ENCODE assay signal across 16 cellular contexts in the genomic region with DNA sequence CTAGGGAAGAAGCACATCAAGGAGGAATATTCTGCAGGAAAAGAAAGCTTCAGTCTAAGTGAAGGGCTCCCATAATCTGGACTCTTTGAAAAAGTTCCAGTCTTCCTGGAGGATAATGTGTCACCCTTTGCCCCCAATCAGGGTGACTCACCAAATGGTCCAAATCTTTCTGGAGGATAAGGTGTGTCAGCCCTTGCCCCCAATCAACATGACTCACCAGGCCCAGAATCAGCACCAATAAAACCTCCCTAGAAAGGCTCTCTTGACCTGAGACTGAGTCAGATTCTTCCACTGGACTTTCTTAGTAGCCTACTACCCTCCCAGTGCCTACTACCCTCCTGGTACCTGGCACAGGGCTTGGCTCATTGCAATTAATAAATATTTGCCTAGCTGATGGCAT. TPM values are rescaled to one million over a fixed set of nuclear protein-coding genes. Genes with fewer than 3 reads are reported as not detected.
A peak's percentile ranks its signal among the peaks of the same experiment; 100 is the strongest.
DNase-seq lines count a peak whose midpoint lies in the region; ATAC-seq, FAIRE-seq and TF ChIP-seq lines count a peak whose summit lies in the region.
"Had no signal": no experiment of that assay in that cellular context is flagged by ENCODE, and none has a peak within 500 bp of the region (broad histone marks: within the 10 kb centered on the region; RNA-seq: fewer than 3 reads in every experiment).

No MANE protein-coding gene starts in this region.

- H4K5ac ChIP-seq in mesendoderm (ENCODE audit: low read length) = no peak overlapping the region

- in situ Hi-C loops in Caki2 (cut with HindIII; ENCODE audit: low pct_unique_long_range_greater_than_20kb, low sequenced_read_pairs) = no loop called here

- TF ChIP-seq CTCF in bronchial epithelial cell (IDR thresholded peaks at IDR 0.05; ENCODE audit: insufficient read depth, low read length, severe bottlenecking) = no peak

- H3K4me1 ChIP-seq in mesendoderm (ENCODE audit: control insufficient read depth, low read depth, low read length) = peaks cover 6% of the 10 kb centered on the region

- H4K8ac ChIP-seq in mesendoderm (ENCODE audit: low read depth, low read length) = no peak overlapping the region

- peak; percentile 60 for DNase-seq in Caki2 (ENCODE audit: low read depth)
- peak; percentile 35 for DNase-seq in LHCN-M2 (ENCODE audit: low read depth)
- peak; percentile 85 for DNase-seq in bronchial epithelial cell (ENCODE audit: low read depth)
- peak; percentile 61 for DNase-seq in mesendoderm
- no peak for DNase-seq in H7
- no peak for DNase-seq in effector CD8-positive, alpha-beta T cell (lab: John Stamatoyannopoulos, UW)
- DNase-seq: activated B cell treated with CpG ODN at 0.5 μM for 24 hours; activated T-cell treated with anti-CD3 and anti-CD28 coated beads, Interleukin-2, amount 50 U/mL, for 1 hour; body of pancreas; kidney; NCI-H1436; NCI-H524 treated with DMSO at 0.1 percent for 48 hours had no signal

- no peaks in the 10 kb centered on the region for H3K79me1 ChIP-seq in mesendoderm (ENCODE audit: low read length)

- H3K23ac ChIP-seq in mesendoderm (ENCODE audit: low read length) = no peak overlapping the region

- H3K36me3 ChIP-seq in bronchial epithelial cell (ENCODE audit: control insufficient read depth, insufficient read depth, low read length) (no peaks in the 10 kb centered on the region), mesendoderm (ENCODE audit: control insufficient read depth, insufficient read depth, low read length) (no peaks in the 10 kb centered on the region), H7 (replicated peaks; ENCODE audit: control insufficient read depth, insufficient read depth, low read length) (no peaks in the 10 kb centered on the region)

- H2BK15ac ChIP-seq in mesendoderm (replicated peaks; ENCODE audit: low read depth) = no peak overlapping the region

- no peak overlapping the region for H3K56ac ChIP-seq in mesendoderm (ENCODE audit: low read length)

- H3K9ac ChIP-seq in mesendoderm (ENCODE audit: low read length) = no peak overlapping the region

- no peak overlapping the region for H2BK5ac ChIP-seq in mesendoderm (ENCODE audit: low read length)

- H2BK120ac ChIP-seq in mesendoderm (ENCODE audit: low read depth, low read length) = no peak overlapping the region

- no peak overlapping the region for H3K4ac ChIP-seq in mesendoderm (ENCODE audit: low read depth, low read length)

- no peak for FAIRE-seq in bronchial epithelial cell (lab: Jason Lieb, UNC)
- FAIRE-seq: kidney had no signal

- no peaks in the 10 kb centered on the region for H3K79me2 ChIP-seq in mesendoderm (ENCODE audit: control insufficient read depth, insufficient read depth, low read length)

- H3K4me2 ChIP-seq in mesendoderm (ENCODE audit: low read length) = no peak overlapping the region

- no peaks in the 10 kb centered on the region for H3K27me3 ChIP-seq in bronchial epithelial cell (ENCODE audit: control insufficient read depth, insufficient read depth, low read length)
- no peaks in the 10 kb centered on the region for H3K27me3 ChIP-seq in mesendoderm (ENCODE audit: insufficient read depth, low read length, poor library complexity)
- H3K27me3 ChIP-seq in H7 (ENCODE audit: control insufficient read depth, insufficient read depth, low read length) = no peaks in the 10 kb centered on the region
- H3K27me3 ChIP-seq: body of pancreas had no signal

- no peak for ATAC-seq in GM19395 (IDR thresholded peaks at IDR 0.05; ENCODE audit: unreplicated experiment)
- no peak for ATAC-seq in HG03045 (IDR thresholded peaks at IDR 0.05; ENCODE audit: unreplicated experiment)
- ATAC-seq: body of pancreas had no signal

- H3K18ac ChIP-seq in mesendoderm (ENCODE audit: low read length) = peak overlapping the region; percentile 80

- H2AK5ac ChIP-seq in mesendoderm (ENCODE audit: low read length) = no peak overlapping the region

- H3K27ac ChIP-seq in mesendoderm (ENCODE audit: low read depth, low read length) = no peak overlapping the region
- H3K27ac ChIP-seq: body of pancreas had no signal

- no peak overlapping the region for H3K4me3 ChIP-seq in bronchial epithelial cell (ENCODE audit: low read depth, low read length)
- H3K4me3 ChIP-seq in mesendoderm (ENCODE audit: low read length) = no peak overlapping the region
- no peak overlapping the region for H3K4me3 ChIP-seq in H7 (ENCODE audit: insufficient read depth, low read depth, low read length)
- H3K4me3 ChIP-seq: body of pancreas had no signal

RNA-seq across cellular contexts. Expression of a gene that starts 9.5 kb away (rescaled TPM):
- 0.26 TPM in 1 of 2 replicates, not detected in the other for total RNA-seq in Caki2 (2014; rRNA removed; shearing (Covaris generic); ENCODE audit: low replicate concordance)
- not detected in 2 replicates for total RNA-seq in LHCN-M2 (2014; rRNA removed)
- polyA plus RNA-seq in LHCN-M2 (2012) = not detected
- 0.13 and 0.26 TPM in 2 replicates for total RNA-seq in bronchial epithelial cell
- polyA plus RNA-seq in mesendoderm (2013, experiment 1 of 2) = 0.15 TPM
- 0.14 TPM for polyA plus RNA-seq in mesendoderm (2013, experiment 2 of 2)
- total RNA-seq in H7 (2014; rRNA removed; shearing (Covaris generic)) = 0.07 TPM in 1 of 2 replicates, not detected in the other
- total RNA-seq: SK-MEL-5 had no signal
- polyA plus RNA-seq: neural cell had no signal

Comparison
In these comparisons a context has a peak if more than half of its experiments do, and no peak if none do; other contexts are left out.
1. DNase-seq: peak in Caki2 (single experiment), LHCN-M2 (single experiment), bronchial epithelial cell (single experiment) and mesendoderm (single experiment); none in H7 (single experiment) and effector CD8-positive, alpha-beta T cell (single experiment).